In the genomic region with DNA sequence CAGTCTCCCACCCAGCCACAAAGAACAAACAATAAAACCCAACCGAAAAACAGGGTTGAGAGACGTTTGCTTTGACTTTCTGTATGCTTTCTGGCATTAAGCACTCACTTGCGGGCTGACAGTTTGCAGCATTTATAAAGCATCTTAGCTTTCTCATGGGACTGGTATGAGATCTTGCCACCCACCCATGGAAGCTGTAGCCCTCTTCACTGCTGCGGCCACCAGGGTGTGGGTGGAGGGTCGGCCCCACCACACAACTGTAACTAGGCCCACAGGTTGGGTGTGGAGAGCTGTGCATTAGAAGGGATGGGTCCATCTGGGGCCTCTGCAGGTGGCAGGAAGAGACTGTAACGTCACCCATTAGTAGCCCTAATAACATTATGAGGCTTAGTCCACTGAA, we compare ENCODE assay signal across 26 cellular contexts.
A peak's percentile ranks its signal among the peaks of the same experiment; 100 is the strongest.
DNase-seq lines count a peak whose midpoint lies in the region; ATAC-seq and TF ChIP-seq lines count a peak whose summit lies in the region.
"Had no signal": no experiment of that assay in that cellular context is flagged by ENCODE, and none has a peak within 500 bp of the region (broad histone marks: within the 10 kb centered on the region; RNA-seq: fewer than 3 reads in every experiment).

No MANE protein-coding gene starts in this region.

- no peaks in the 10 kb centered on the region for H3K4me1 Mint-ChIP-seq in stimulated activated effector memory CD8-positive, alpha-beta T cell treated with anti-CD3 and anti-CD28 coated beads, Interleukin-12 subunit alpha, Interleukin-12 subunit beta, amount 100 ng/mL, for 72 hours
- H3K4me1 Mint-ChIP-seq: activated naive CD8-positive, alpha-beta T cell treated with anti-CD3 and anti-CD28 coated beads, Interleukin-2, amount 50 U/mL, for 24 hours; immature natural killer cell had no signal

- peaks cover 0 to 38% (median 25%) of the 10 kb centered on the region in 3 donors for H3K4me1 ChIP-seq in esophagus squamous epithelium
- peaks cover 42% of the 10 kb centered on the region for H3K4me1 ChIP-seq in rectal smooth muscle tissue (ENCODE audit: control insufficient read depth, insufficient read depth, low read length)

- no peaks in the 10 kb centered on the region for H3K9me3 Mint-ChIP-seq in stimulated activated effector memory CD8-positive, alpha-beta T cell treated with anti-CD3 and anti-CD28 coated beads, Interleukin-12 subunit alpha, Interleukin-12 subunit beta, amount 100 ng/mL, for 72 hours
- H3K9me3 Mint-ChIP-seq: activated naive CD8-positive, alpha-beta T cell treated with anti-CD3 and anti-CD28 coated beads, Interleukin-2, amount 50 U/mL, for 24 hours; CD4-positive, alpha-beta memory T cell; immature natural killer cell; neural progenitor cell had no signal

- H3K9ac ChIP-seq in rectal smooth muscle tissue (ENCODE audit: low read length): no peak overlapping the region
- H3K9ac ChIP-seq: GM23248, neural progenitor cell had no signal

- no peaks in the 10 kb centered on the region; the same call in 1 of the 2 replicates for H3K9me3 ChIP-seq in AG04450 (ENCODE audit: control insufficient read depth, insufficient read depth, low read length)
- no peaks in the 10 kb centered on the region for H3K9me3 ChIP-seq in esophagus squamous epithelium
- H3K9me3 ChIP-seq: A549, prostate gland, testis had no signal

- ATAC-seq in GM19023 (IDR thresholded peaks at IDR 0.05; ENCODE audit: unreplicated experiment): no peak
- ATAC-seq in stimulated activated effector memory CD8-positive, alpha-beta T cell treated with anti-CD3 and anti-CD28 coated beads, Interleukin-12 subunit alpha, Interleukin-12 subunit beta, amount 100 ng/mL, for 72 hours: no peak
- ATAC-seq in HG02588 (IDR thresholded peaks at IDR 0.05; ENCODE audit: unreplicated experiment): no peak
- ATAC-seq: A549; activated naive CD8-positive, alpha-beta T cell treated with anti-CD3 and anti-CD28 coated beads, Interleukin-2, amount 50 U/mL, for 24 hours; K562; left colon; PC-3; SK-N-SH treated with all-trans-retinoic acid at 6 μM for 48 hours; T-helper 17 cell had no signal

- H3K36me3 Mint-ChIP-seq in stimulated activated effector memory CD8-positive, alpha-beta T cell treated with anti-CD3 and anti-CD28 coated beads, Interleukin-12 subunit alpha, Interleukin-12 subunit beta, amount 100 ng/mL, for 72 hours: no peaks in the 10 kb centered on the region
- H3K36me3 Mint-ChIP-seq: CD4-positive, alpha-beta memory T cell; immature natural killer cell; neural progenitor cell had no signal

- peak overlapping the region; percentile 74 for H3K27ac ChIP-seq in AG04450 (ENCODE audit: low read depth, low read length)
- H3K27ac ChIP-seq in esophagus squamous epithelium: peak overlapping the region in 3 of 4 donors; percentile 11 to 64 (median 57)
- H3K27ac ChIP-seq in rectal smooth muscle tissue (ENCODE audit: low read depth, low read length): peak overlapping the region; percentile 81
- H3K27ac ChIP-seq: A549, GM23248, neural progenitor cell, prostate gland, testis had no signal

- H3K36me3 ChIP-seq in esophagus squamous epithelium (no peaks in the 10 kb centered on the region), rectal smooth muscle tissue (ENCODE audit: control insufficient read depth, insufficient read depth, low read length) (no peaks in the 10 kb centered on the region)
- H3K36me3 ChIP-seq: neural progenitor cell, prostate gland had no signal

- CTCF ChIA-PET in AG04450 (lab: Charles Lee): interaction anchor here (1.6 kb wide), 1 partner anchor 326 kb away, joined by 4 read pairs; no protein-coding TSS in a partner anchor

- no peak overlapping the region for H3K4me3 ChIP-seq in AG04450 (ENCODE audit: low read depth, low read length)
- no peak overlapping the region for H3K4me3 ChIP-seq in esophagus squamous epithelium
- no peak overlapping the region for H3K4me3 ChIP-seq in rectal smooth muscle tissue (ENCODE audit: low read length)
- H3K4me3 ChIP-seq: A549, GM23248, K562, neural progenitor cell, prostate gland, testis had no signal

- POLR2A ChIA-PET in AG04450 (lab: Yijun Ruan, JAX): no interaction called here

- H3K27me3 ChIP-seq in AG04450 (ENCODE audit: control insufficient read depth, insufficient read depth, low read length) (peaks cover 10% of the 10 kb centered on the region), esophagus squamous epithelium (peaks cover 0 to 30% (median 0%) of the 10 kb centered on the region in 4 donors), rectal smooth muscle tissue (ENCODE audit: control insufficient read depth, insufficient read depth, low read length) (no peaks in the 10 kb centered on the region)
- H3K27me3 ChIP-seq: neural progenitor cell, testis had no signal

- WGBS in esophagus squamous epithelium, 2 donors: 67 to 86% methylated on average over 4 to 5 of the region's 6 CpGs

- DNase-seq in AG04450 (ENCODE audit: low read depth, low spot score) (no peak), amniotic epithelial cell (ENCODE audit: low read depth) (peak; percentile 42), esophagus squamous epithelium (lab: John Stamatoyannopoulos, UW) (no peak), OCI-M2 (lab: John Stamatoyannopoulos, UW; ENCODE audit: unreplicated experiment) (no peak)
- DNase-seq in stimulated activated effector memory CD8-positive, alpha-beta T cell treated with anti-CD3 and anti-CD28 coated beads, Interleukin-12 subunit alpha, Interleukin-12 subunit beta, amount 100 ng/mL, for 72 hours (ENCODE audit: low spot score in 2 of 2): no peak
- DNase-seq: activated naive CD8-positive, alpha-beta T cell treated with anti-CD3 and anti-CD28 coated beads, Interleukin-2, amount 50 U/mL, for 24 hours; activated T-cell treated with anti-CD3 and anti-CD28 coated beads, Interleukin-2, amount 50 U/mL, for 48 hours; CD4-positive, alpha-beta memory T cell; GM23248; immature natural killer cell; left colon; NCI-H524; NK-92 treated with Interleukin-12 subunit alpha and Interleukin-12 subunit beta, amount 100 ng/mL, for 24 hours; PC-3; stimulated activated naive CD4-positive, alpha-beta T cell; T-helper 17 cell; testis had no signal

- H3K4me3 Mint-ChIP-seq in stimulated activated effector memory CD8-positive, alpha-beta T cell treated with anti-CD3 and anti-CD28 coated beads, Interleukin-12 subunit alpha, Interleukin-12 subunit beta, amount 100 ng/mL, for 72 hours: no peak overlapping the region
- H3K4me3 Mint-ChIP-seq: activated naive CD8-positive, alpha-beta T cell treated with anti-CD3 and anti-CD28 coated beads, Interleukin-2, amount 50 U/mL, for 24 hours; B cell; CD4-positive, alpha-beta memory T cell; immature natural killer cell; neural progenitor cell; T-helper 17 cell had no signal

- no peak overlapping the region for H3K27ac Mint-ChIP-seq in stimulated activated effector memory CD8-positive, alpha-beta T cell treated with anti-CD3 and anti-CD28 coated beads, Interleukin-12 subunit alpha, Interleukin-12 subunit beta, amount 100 ng/mL, for 72 hours
- H3K27ac Mint-ChIP-seq: activated naive CD8-positive, alpha-beta T cell treated with anti-CD3 and anti-CD28 coated beads, Interleukin-2, amount 50 U/mL, for 24 hours; B cell; CD4-positive, alpha-beta memory T cell; immature natural killer cell; neural progenitor cell; T-helper 17 cell had no signal

- intact Hi-C loops in esophagus squamous epithelium (cut with DNase I): no loop called here

- TF ChIP-seq POLR2A in esophagus squamous epithelium (IDR thresholded peaks at IDR 0.05): no peak

- TF ChIP-seq CTCF in AG04450 (IDR thresholded peaks at IDR 0.05; ENCODE audit: low read depth, low read length) (no peak), esophagus squamous epithelium (IDR thresholded peaks at IDR 0.05) (no peak)
